In the genomic region with DNA sequence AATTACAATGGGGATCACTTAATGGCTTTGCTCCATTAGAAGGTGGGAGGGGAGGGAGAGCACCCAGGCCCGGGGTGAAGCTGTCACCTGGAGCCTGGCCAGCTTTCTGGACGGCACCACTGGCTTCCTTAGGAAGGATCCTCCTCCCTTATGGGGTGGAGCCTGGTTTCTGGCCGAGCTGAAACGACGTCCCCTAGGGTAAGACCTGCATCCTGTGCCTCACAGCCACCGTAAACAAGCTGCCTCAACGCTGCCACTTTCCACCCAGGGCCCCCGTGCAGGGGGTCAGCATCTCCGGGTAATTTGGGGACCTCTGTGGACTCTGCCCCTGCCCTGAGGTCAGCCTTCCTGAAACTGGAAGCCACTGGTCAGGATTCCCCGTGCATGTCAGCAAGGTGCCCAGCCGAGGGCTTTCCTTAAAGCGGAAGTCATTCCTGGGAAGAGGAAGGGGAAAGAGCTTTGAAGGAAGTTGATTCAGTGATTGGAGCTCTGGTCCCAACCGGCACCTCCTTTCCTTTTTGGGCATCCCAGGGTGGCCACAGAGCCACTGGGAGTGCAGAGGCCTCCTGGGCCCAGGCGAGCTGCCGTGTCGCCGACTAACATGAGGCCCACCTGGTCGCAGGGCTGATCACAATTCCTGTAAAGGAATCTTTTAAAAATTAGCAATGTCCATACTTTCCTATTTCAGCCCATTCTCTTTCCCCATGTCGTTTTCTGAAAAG, we compare ENCODE assay signal across 23 cellular contexts.
DNase-seq lines count a peak whose midpoint lies in the region; ATAC-seq and TF ChIP-seq lines count a peak whose summit lies in the region.
"Had no signal": no experiment of that assay in that cellular context is flagged by ENCODE, and none has a peak within 500 bp of the region (broad histone marks: within the 10 kb centered on the region; RNA-seq: fewer than 3 reads in every experiment).

No MANE protein-coding gene starts in this region.

- H3K9me3 Mint-ChIP-seq in MCF 10A (ENCODE audit: unreplicated experiment), result peaks cover 17% of the 10 kb centered on the region
- H3K9me3 Mint-ChIP-seq: activated naive CD8-positive, alpha-beta T cell treated with anti-CD3 and anti-CD28 coated beads for 36 hours; activated T-cell treated with anti-CD3 and anti-CD28 coated beads, Interleukin-2, amount 50 U/mL, for 24 hours; dendritic cell treated with granulocyte-macrophage colony-stimulating factor and Interleukin-4, amounts not matched to agents 40 ng/mL and 50 ng/mL, for 4 days had no signal

- CTCF ChIA-PET in MCF 10A (lab: Yijun Ruan, JAX), result no interaction called here
- CTCF ChIA-PET in mammary epithelial cell (lab: Charles Lee; ENCODE audit: low non-redundant PET), result no interaction called here
- CTCF ChIA-PET in RWPE1 (lab: Yijun Ruan, JAX), result interaction anchor here (0.7 kb wide), 1 partner anchor 78 kb away, joined by 3 read pairs; no protein-coding TSS in a partner anchor

- ATAC-seq in HG03520 (IDR thresholded peaks at IDR 0.05; ENCODE audit: unreplicated experiment), result no peak
- ATAC-seq: body of pancreas, left lung, Panc1, pancreas had no signal

- no peaks in the 10 kb centered on the region for H3K36me3 ChIP-seq in mammary epithelial cell (ENCODE audit: insufficient read depth, low read length)
- no peaks in the 10 kb centered on the region for H3K36me3 ChIP-seq in right atrium auricular region
- H3K36me3 ChIP-seq: left lung, pancreas had no signal

- no peaks in the 10 kb centered on the region for H3K4me1 ChIP-seq in mammary epithelial cell (ENCODE audit: insufficient read depth, low read length)
- no peaks in the 10 kb centered on the region for H3K4me1 ChIP-seq in right atrium auricular region
- H3K4me1 ChIP-seq: body of pancreas, Caco-2, left lung, pancreas had no signal

- H3K9ac ChIP-seq in mammary epithelial cell (ENCODE audit: insufficient read depth, low read length), result no peak overlapping the region
- H3K9ac ChIP-seq: KMS-11 had no signal

- H2AFZ ChIP-seq in mammary epithelial cell (ENCODE audit: low read depth, low read length), result no peak overlapping the region

- in situ Hi-C loops in mammary epithelial cell (cut with MboI; ENCODE audit: low sequenced_read_pairs in 2 of 2), result no loop called here

- no peaks in the 10 kb centered on the region for H4K20me1 ChIP-seq in mammary epithelial cell (ENCODE audit: insufficient read depth, low read length)

- H3K9me3 ChIP-seq in mammary epithelial cell (replicated peaks; ENCODE audit: insufficient read depth, low read length), result peaks cover 56% of the 10 kb centered on the region
- no peaks in the 10 kb centered on the region for H3K9me3 ChIP-seq in right atrium auricular region
- H3K9me3 ChIP-seq: body of pancreas, Caco-2, pancreas had no signal

- dilution Hi-C loops in mammary epithelial cell (cut with HindIII; ENCODE audit: low sequenced_read_pairs), result no loop called here

- H3K4me3 Mint-ChIP-seq in MCF 10A (ENCODE audit: unreplicated experiment), result no peak overlapping the region
- H3K4me3 Mint-ChIP-seq: activated CD4-positive, alpha-beta memory T cell treated with anti-CD3 and anti-CD28 coated beads for 36 hours; activated naive CD8-positive, alpha-beta T cell treated with anti-CD3 and anti-CD28 coated beads for 36 hours; activated T-cell treated with anti-CD3 and anti-CD28 coated beads, Interleukin-2, amount 50 U/mL, for 24 hours; dendritic cell treated with granulocyte-macrophage colony-stimulating factor and Interleukin-4, amounts not matched to agents 40 ng/mL and 50 ng/mL, for 4 days had no signal

- H3K4me1 Mint-ChIP-seq in MCF 10A (ENCODE audit: insufficient read depth, unreplicated experiment), result no peaks in the 10 kb centered on the region
- H3K4me1 Mint-ChIP-seq: activated naive CD8-positive, alpha-beta T cell treated with anti-CD3 and anti-CD28 coated beads for 36 hours had no signal

- BruUV-seq in MCF 10A (replicated peaks; lab: Mats Ljungman, UMichigan) (no TSS peak), mammary epithelial cell (replicated peaks; lab: Mats Ljungman, UMichigan) (no TSS peak)

- H3K27ac ChIP-seq in mammary epithelial cell (ENCODE audit: insufficient read depth, low read depth, low read length) (no peak overlapping the region), RWPE1 (no peak overlapping the region), right atrium auricular region (peak overlapping the region; percentile 11 to 53)
- H3K27ac ChIP-seq: body of pancreas, epithelial cell of prostate, KMS-11, left lung, pancreas had no signal

- TF ChIP-seq CTCF in MCF 10A (IDR thresholded peaks at IDR 0.05; ENCODE audit: unreplicated experiment) (no peak), mammary epithelial cell (conservative IDR thresholded peaks at IDR 0.05 in 1 of 2, IDR thresholded peaks at IDR 0.05 in 1 of 2; ENCODE audit: extremely low read depth in 1 of 2, insufficient read depth in 1 of 2, low read depth in 1 of 2, low read length in 2 of 2) (no peak), RWPE1 (conservative IDR thresholded peaks at IDR 0.05; ENCODE audit: low read depth) (no peak), right atrium auricular region (IDR thresholded peaks at IDR 0.05) (no peak)

- WGBS in mammary epithelial cell (ENCODE audit: low coverage, missing lambda C conversion rate), result 48% methylated on average over 17 of the region's 19 CpGs

- no peak overlapping the region for H3K4me3 ChIP-seq in mammary epithelial cell (replicated peaks in 1 of 3; ENCODE audit: insufficient read depth in 1 of 3, low read depth in 2 of 3, low read length in 3 of 3)
- H3K4me3 ChIP-seq in right atrium auricular region, result no peak overlapping the region
- H3K4me3 ChIP-seq: body of pancreas, left lung, pancreas had no signal

- no peaks in the 10 kb centered on the region for H3K79me2 ChIP-seq in mammary epithelial cell (ENCODE audit: insufficient read depth, low read length)

- H3K4me2 ChIP-seq in mammary epithelial cell (ENCODE audit: insufficient read depth, low read depth, low read length), result no peak overlapping the region
- H3K4me2 ChIP-seq: KMS-11 had no signal

- H3K27me3 Mint-ChIP-seq in MCF 10A (ENCODE audit: insufficient read depth, unreplicated experiment), result no peaks in the 10 kb centered on the region
- H3K27me3 Mint-ChIP-seq: activated CD4-positive, alpha-beta memory T cell treated with anti-CD3 and anti-CD28 coated beads for 36 hours; activated naive CD8-positive, alpha-beta T cell treated with anti-CD3 and anti-CD28 coated beads for 36 hours had no signal

- POLR2A ChIA-PET in MCF 10A (lab: Yijun Ruan, JAX), result no interaction called here
- POLR2A ChIA-PET in RWPE1 (lab: Yijun Ruan, JAX; ENCODE audit: low non-redundant PET), result no interaction called here

- intact Hi-C loops in MCF 10A (cut with micrococcal nuclease), result no loop called here
- intact Hi-C loops in mammary epithelial cell (cut with micrococcal nuclease), result no loop called here

- H3K27me3 ChIP-seq in mammary epithelial cell (ENCODE audit: insufficient read depth, low read length), result no peaks in the 10 kb centered on the region
- H3K27me3 ChIP-seq in right atrium auricular region, result no peaks in the 10 kb centered on the region
- H3K27me3 ChIP-seq: body of pancreas, pancreas had no signal

- H3K27ac Mint-ChIP-seq in MCF 10A (ENCODE audit: low read depth, unreplicated experiment), result no peak overlapping the region
- H3K27ac Mint-ChIP-seq: activated CD4-positive, alpha-beta memory T cell treated with anti-CD3 and anti-CD28 coated beads for 36 hours; activated naive CD8-positive, alpha-beta T cell treated with anti-CD3 and anti-CD28 coated beads for 36 hours; activated T-cell treated with anti-CD3 and anti-CD28 coated beads, Interleukin-2, amount 50 U/mL, for 24 hours; dendritic cell treated with granulocyte-macrophage colony-stimulating factor and Interleukin-4, amounts not matched to agents 40 ng/mL and 50 ng/mL, for 4 days had no signal

- peaks cover 10% of the 10 kb centered on the region for H3K36me3 Mint-ChIP-seq in MCF 10A (ENCODE audit: insufficient read depth, unreplicated experiment)
- H3K36me3 Mint-ChIP-seq: activated CD4-positive, alpha-beta memory T cell treated with anti-CD3 and anti-CD28 coated beads for 36 hours; activated naive CD8-positive, alpha-beta T cell treated with anti-CD3 and anti-CD28 coated beads for 36 hours had no signal

- DNase-seq in MCF 10A (ENCODE audit: unreplicated experiment), result peak; percentile 1
- no peak for DNase-seq in mammary epithelial cell
- peak; percentile 4 for DNase-seq in RWPE1 (ENCODE audit: low spot score)
- no peak for DNase-seq in right atrium auricular region (ENCODE audit: low spot score)
- DNase-seq in midbrain (lab: John Stamatoyannopoulos, UW), result no peak
- DNase-seq in Kasumi-1 (lab: John Stamatoyannopoulos, UW), result no peak
- no peak for DNase-seq in NOMO-1 treated with DMSO at 0.1 percent for 48 hours (lab: John Stamatoyannopoulos, UW; ENCODE audit: unreplicated experiment)
- DNase-seq: activated CD4-positive, alpha-beta memory T cell treated with anti-CD3 and anti-CD28 coated beads for 36 hours; activated naive CD8-positive, alpha-beta T cell treated with anti-CD3 and anti-CD28 coated beads for 36 hours; activated T-cell treated with anti-CD3 and anti-CD28 coated beads, Interleukin-2, amount 50 U/mL, for 24 hours; body of pancreas; Caco-2; foreskin melanocyte; NCI-H1694; NCI-H526 treated with DMSO at 0.1 percent for 48 hours; pancreas; stimulated activated CD4-positive, alpha-beta T cell treated with anti-CD3 and anti-CD28 coated beads, Interleukin-2, amount 100 ng/mL, for 48 hours had no signal

Comparison
In these comparisons a context has a peak if more than half of its experiments do, and no peak if none do; other contexts are left out.
1. DNase-seq: peak in MCF 10A (single experiment) and RWPE1 (single experiment); none in mammary epithelial cell (single experiment), right atrium auricular region (single experiment), midbrain (single experiment), Kasumi-1 (0 of 2) and NOMO-1 treated with DMSO at 0.1 percent for 48 hours (single experiment).
2. H3K27ac ChIP-seq: peak in right atrium auricular region (2 of 2); none in mammary epithelial cell (single experiment) and RWPE1 (single experiment).